In the genomic region with DNA sequence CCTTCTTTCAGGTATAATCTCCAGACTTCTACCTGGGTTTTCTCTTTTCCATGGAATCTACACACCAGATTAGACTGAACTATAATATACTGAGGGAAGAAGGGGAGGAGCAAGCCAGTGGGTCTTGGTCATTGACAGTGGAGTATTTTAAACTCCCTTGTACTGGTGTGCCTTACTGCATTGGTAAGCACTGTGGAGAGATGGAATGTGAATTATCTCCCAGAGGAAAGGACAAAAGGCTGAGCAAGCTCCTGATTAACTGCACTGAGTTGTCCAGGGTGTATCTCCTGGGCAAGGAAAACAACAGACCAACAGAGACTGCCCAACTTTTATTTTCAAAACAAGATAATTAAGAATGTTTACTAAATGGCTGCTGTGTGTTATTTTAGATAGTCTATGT, we compare ENCODE assay signal across 35 cellular contexts. TPM values are rescaled to one million over a fixed set of nuclear protein-coding genes. Genes with fewer than 3 reads are reported as not detected.
DNase-seq lines count a peak whose midpoint lies in the region; ATAC-seq and TF ChIP-seq lines count a peak whose summit lies in the region.
"Had no signal": no experiment of that assay in that cellular context is flagged by ENCODE, and none has a peak within 500 bp of the region (broad histone marks: within the 10 kb centered on the region; RNA-seq: fewer than 3 reads in every experiment).

No MANE protein-coding gene starts in this region.

- H3K4me3 Mint-ChIP-seq in WTC11 = no peak overlapping the region
- H3K4me3 Mint-ChIP-seq in effector memory CD8-positive, alpha-beta T cell = no peak overlapping the region
- H3K4me3 Mint-ChIP-seq: activated naive CD8-positive, alpha-beta T cell treated with anti-CD3 and anti-CD28 coated beads, Interleukin-2, amount 10 ng/mL, durations not matched to agents 7 days and 5 days; CD4-positive, CD25-positive, alpha-beta regulatory T cell; central memory CD8-positive, alpha-beta T cell; dendritic cell treated with granulocyte-macrophage colony-stimulating factor and Interleukin-4, amounts not matched to agents 40 ng/mL and 50 ng/mL, for 4 days; endodermal cell; T-helper 17 cell had no signal

- no peaks in the 10 kb centered on the region for H3K36me3 Mint-ChIP-seq in WTC11
- no peaks in the 10 kb centered on the region for H3K36me3 Mint-ChIP-seq in effector memory CD8-positive, alpha-beta T cell (ENCODE audit: insufficient read depth)
- H3K36me3 Mint-ChIP-seq: activated naive CD8-positive, alpha-beta T cell treated with anti-CD3 and anti-CD28 coated beads, Interleukin-2, amount 10 ng/mL, durations not matched to agents 7 days and 5 days; CD4-positive, CD25-positive, alpha-beta regulatory T cell had no signal

- H3K27ac ChIP-seq in ACC112 (ENCODE audit: low read depth, low read length) (no peak overlapping the region), left ventricle myocardium inferior (replicated peaks) (peak overlapping the region; percentile 39), osteoblast (ENCODE audit: low read depth, low read length) (no peak overlapping the region)
- H3K27ac ChIP-seq: foreskin keratinocyte, RWPE1, SK-N-MC, upper lobe of left lung had no signal

- H3K4me1 ChIP-seq in ACC112 (ENCODE audit: control insufficient read depth, insufficient read depth, low read length, unreplicated experiment) (peaks cover 29% of the 10 kb centered on the region), left ventricle myocardium inferior (peaks cover 28% of the 10 kb centered on the region), osteoblast (ENCODE audit: insufficient read depth, low read length) (peaks cover 20% of the 10 kb centered on the region)
- H3K4me1 ChIP-seq: foreskin keratinocyte, upper lobe of left lung had no signal

- H3K27me3 Mint-ChIP-seq in WTC11 (ENCODE audit: low read depth) = no peaks in the 10 kb centered on the region
- H3K27me3 Mint-ChIP-seq in effector memory CD8-positive, alpha-beta T cell = peaks cover 12 to 23% of the 10 kb centered on the region in 2 donors
- H3K27me3 Mint-ChIP-seq: activated naive CD8-positive, alpha-beta T cell treated with anti-CD3 and anti-CD28 coated beads, Interleukin-2, amount 10 ng/mL, durations not matched to agents 7 days and 5 days; CD4-positive, CD25-positive, alpha-beta regulatory T cell had no signal

- ATAC-seq in WTC11 = peak; percentile 32; the same call in 1 of the 2 replicates
- no peak for ATAC-seq in GM18861 (IDR thresholded peaks at IDR 0.05; ENCODE audit: unreplicated experiment)
- ATAC-seq in effector memory CD8-positive, alpha-beta T cell (replicated peaks) = no peak
- ATAC-seq in stimulated activated naive CD8-positive, alpha-beta T cell treated with anti-CD3 and anti-CD28 coated beads, Interleukin-15, Interleukin-2, amounts not matched to agents 100 U/mL and 50 U/mL, for 24 hours = no peak
- ATAC-seq: activated CD4-positive, CD25-positive, alpha-beta regulatory T cell treated with anti-CD3 and anti-CD28 coated beads, Interleukin-2, amount 50 U/mL, for 24 hours; foreskin keratinocyte; T-helper 17 cell had no signal

- CTCF ChIA-PET in WTC11 (lab: Charles Lee) = no interaction called here

- no peaks in the 10 kb centered on the region for H4K20me1 ChIP-seq in osteoblast (ENCODE audit: insufficient read depth, low read length)

- no peak overlapping the region for H3K27ac Mint-ChIP-seq in WTC11
- H3K27ac Mint-ChIP-seq in effector memory CD8-positive, alpha-beta T cell = no peak overlapping the region
- H3K27ac Mint-ChIP-seq: activated naive CD8-positive, alpha-beta T cell treated with anti-CD3 and anti-CD28 coated beads, Interleukin-2, amount 10 ng/mL, durations not matched to agents 7 days and 5 days; CD4-positive, CD25-positive, alpha-beta regulatory T cell; dendritic cell treated with granulocyte-macrophage colony-stimulating factor and Interleukin-4, amounts not matched to agents 40 ng/mL and 50 ng/mL, for 4 days; endodermal cell; T-helper 17 cell had no signal

- H3K4me3 ChIP-seq in ACC112 (ENCODE audit: low read depth, low read length) = peak overlapping the region; percentile 74
- no peak overlapping the region for H3K4me3 ChIP-seq in left ventricle myocardium inferior
- no peak overlapping the region for H3K4me3 ChIP-seq in osteoblast (ENCODE audit: insufficient read depth, low read length)
- H3K4me3 ChIP-seq: SK-N-MC, upper lobe of left lung had no signal

- intact Hi-C loops in left ventricle myocardium inferior (cut with micrococcal nuclease) = no loop called here

- H3K79me2 ChIP-seq in ACC112 (ENCODE audit: control insufficient read depth, insufficient read depth, low read length, unreplicated experiment) = no peaks in the 10 kb centered on the region
- H3K79me2 ChIP-seq in osteoblast (ENCODE audit: insufficient read depth, low read length) = no peaks in the 10 kb centered on the region

- POLR2A ChIA-PET in WTC11 (lab: Charles Lee) = no interaction called here

- H3K9me3 ChIP-seq in left ventricle myocardium inferior (replicated peaks) (peaks cover 19% of the 10 kb centered on the region), osteoblast (ENCODE audit: low read depth, low read length) (no peaks in the 10 kb centered on the region)
- H3K9me3 ChIP-seq: upper lobe of left lung had no signal

- H3K27me3 ChIP-seq in ACC112 (ENCODE audit: insufficient read depth, low read length) (no peaks in the 10 kb centered on the region), left ventricle myocardium inferior (ENCODE audit: low read depth) (no peaks in the 10 kb centered on the region), osteoblast (ENCODE audit: insufficient read depth, low read length) (no peaks in the 10 kb centered on the region)
- H3K27me3 ChIP-seq: foreskin keratinocyte, heart right ventricle, upper lobe of left lung had no signal

- no peak for TF ChIP-seq CTCF in WTC11 (IDR thresholded peaks at IDR 0.05)
- no peak for TF ChIP-seq CTCF in left ventricle myocardium inferior (IDR thresholded peaks at IDR 0.05; ENCODE audit: borderline replicate concordance)
- TF ChIP-seq CTCF in osteoblast (IDR thresholded peaks at IDR 0.05; ENCODE audit: extremely low read depth, low read depth, low read length) = no peak

- no peaks in the 10 kb centered on the region for H3K4me1 Mint-ChIP-seq in WTC11
- H3K4me1 Mint-ChIP-seq in effector memory CD8-positive, alpha-beta T cell (ENCODE audit: low read depth in 2 of 2) = no peaks in the 10 kb centered on the region
- H3K4me1 Mint-ChIP-seq: activated naive CD8-positive, alpha-beta T cell treated with anti-CD3 and anti-CD28 coated beads, Interleukin-2, amount 10 ng/mL, durations not matched to agents 7 days and 5 days; CD4-positive, CD25-positive, alpha-beta regulatory T cell; central memory CD8-positive, alpha-beta T cell; endodermal cell; T-helper 17 cell had no signal

- H3K9me3 Mint-ChIP-seq in WTC11 = no peaks in the 10 kb centered on the region
- peaks cover 1 to 10% of the 10 kb centered on the region in 2 donors for H3K9me3 Mint-ChIP-seq in effector memory CD8-positive, alpha-beta T cell
- H3K9me3 Mint-ChIP-seq: activated naive CD8-positive, alpha-beta T cell treated with anti-CD3 and anti-CD28 coated beads, Interleukin-2, amount 10 ng/mL, durations not matched to agents 7 days and 5 days; endodermal cell had no signal

- peak overlapping the region; percentile 44 for H3K4me2 ChIP-seq in osteoblast (ENCODE audit: insufficient read depth, low read length)

- H2AFZ ChIP-seq in ACC112 (ENCODE audit: low read length, unreplicated experiment) (peak overlapping the region; percentile 99), osteoblast (ENCODE audit: low read length) (no peak overlapping the region)

- DNase-seq in WTC11 (ENCODE audit: low spot score) (no peak), left ventricle myocardium inferior (no peak), osteoblast (ENCODE audit: insufficient read length, low spot score, missing footprints) (no peak), SKM-1 (lab: John Stamatoyannopoulos, UW; ENCODE audit: unreplicated experiment) (no peak)
- DNase-seq in effector memory CD8-positive, alpha-beta T cell = no peak
- DNase-seq in stimulated activated naive CD8-positive, alpha-beta T cell treated with anti-CD3 and anti-CD28 coated beads, Interleukin-15, Interleukin-2, amounts not matched to agents 100 U/mL and 50 U/mL, for 24 hours = no peak
- DNase-seq: activated CD4-positive, alpha-beta T cell treated with anti-CD3 and anti-CD28 coated beads, Interleukin-2, amount 50 U/mL, for 4 hours; activated gamma-delta T cell treated with Interleukin-2 at 50 U/mL for 16 hours; activated naive CD8-positive, alpha-beta T cell treated with anti-CD3 and anti-CD28 coated beads, Interleukin-2, amount 10 ng/mL, durations not matched to agents 7 days and 5 days; activated T-cell treated with anti-CD3 and anti-CD28 coated beads, Interleukin-2, amount 50 U/mL, for 48 hours; AML-193; CD4-positive, CD25-positive, alpha-beta regulatory T cell; endodermal cell; foreskin keratinocyte; HCEC 1CT; heart right ventricle; NCI-H1105 treated with DMSO at 0.1 percent for 48 hours; NCI-H1930; NCI-H2171 treated with DMSO at 0.1 percent for 48 hours; NCI-H510A; stimulated activated CD4-positive, alpha-beta T cell treated with anti-CD3 and anti-CD28 coated beads, Interleukin-15, amount 100 ng/mL, for 24 hours; stimulated activated CD4-positive, alpha-beta T cell treated with anti-CD3 and anti-CD28 coated beads, Interleukin-4, amount 100 ng/mL, for 4 hours; T-helper 17 cell; upper lobe of left lung had no signal

- H3K36me3 ChIP-seq in ACC112 (ENCODE audit: insufficient read depth, low read length) = no peaks in the 10 kb centered on the region
- no peaks in the 10 kb centered on the region for H3K36me3 ChIP-seq in left ventricle myocardium inferior
- no peaks in the 10 kb centered on the region for H3K36me3 ChIP-seq in osteoblast (ENCODE audit: insufficient read depth, low read length)
- H3K36me3 ChIP-seq: heart right ventricle, upper lobe of left lung had no signal

TF ChIP-seq in WTC11, 78 proteins besides CTCF, POLR2A, EP300 and RAD21 (continues in another document):
- TF ChIP-seq, protein P1, sequence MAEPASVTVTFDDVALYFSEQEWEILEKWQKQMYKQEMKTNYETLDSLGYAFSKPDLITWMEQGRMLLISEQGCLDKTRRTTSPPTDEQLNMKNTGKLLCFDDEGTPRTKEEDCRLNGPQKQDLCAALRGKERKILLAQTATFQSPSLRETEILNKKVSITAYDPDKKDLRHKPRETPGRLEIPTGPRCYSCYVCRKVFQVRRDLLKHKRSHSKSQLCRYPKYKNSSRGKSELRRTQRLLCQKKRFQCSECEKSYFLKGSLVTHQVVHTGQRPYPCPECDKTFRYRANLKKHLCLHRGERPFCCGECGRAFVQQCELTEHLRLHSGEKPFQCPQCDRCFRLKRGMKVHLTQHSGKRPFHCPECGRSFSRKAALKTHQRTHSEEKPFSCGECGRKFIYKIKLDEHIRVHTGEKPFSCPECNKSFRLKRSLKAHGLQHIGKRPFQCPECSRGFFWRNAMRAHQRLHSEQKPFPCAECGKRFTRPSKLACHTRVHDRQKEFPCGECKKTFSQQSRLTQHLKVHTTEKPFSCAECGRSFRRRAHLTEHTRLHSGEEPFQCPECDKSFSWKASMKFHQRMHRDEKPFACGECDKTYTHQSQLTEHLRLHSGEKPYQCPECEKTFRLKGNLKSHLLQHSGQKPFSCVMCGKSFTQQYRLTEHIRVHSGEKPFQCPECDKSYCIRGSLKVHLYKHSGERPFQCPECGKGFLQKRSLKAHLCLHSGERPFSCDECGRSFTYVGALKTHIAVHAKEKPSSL (CRISPR knock-in tag; conservative IDR thresholded peaks at IDR 0.05) = no peak
- TF ChIP-seq MXD4 (CRISPR knock-in tag; IDR thresholded peaks at IDR 0.05; ENCODE audit: borderline replicate concordance) = no peak

RNA-seq across cellular contexts. Expression of a gene that starts 29.8 kb away (rescaled TPM):
- total RNA-seq in WTC11 (2021) (0.39 to 0.64 TPM (median 0.42 TPM) in 3 replicates), left ventricle myocardium inferior (not detected), osteoblast (not detected in 2 replicates)
- total RNA-seq: activated naive CD8-positive, alpha-beta T cell treated with anti-CD3 and anti-CD28 coated beads, Interleukin-2, amount 10 ng/mL, durations not matched to agents 7 days and 5 days; astrocyte; CD4-positive, CD25-positive, alpha-beta regulatory T cell; foreskin keratinocyte; heart right ventricle; kidney epithelial cell; M059J; posterior vena cava; T-helper 17 cell; upper lobe of left lung had no signal
